8 cellular contexts compared by ENCODE assay signal in genomic region chr6:149545754-149546471, GRCh38. TPM values are rescaled to one million over a fixed set of nuclear protein-coding genes. Genes with fewer than 3 reads are reported as not detected.
DNase-seq lines count a peak whose midpoint lies in the region; ATAC-seq and TF ChIP-seq lines count a peak whose summit lies in the region.

TSS of gene PPIL4 (minus strand) at chr6:149546043. CDS start at chr6:149546005, 38 bp downstream.

- H3K79me2 ChIP-seq in OCI-LY7 (ENCODE audit: insufficient read depth, low read depth, low read length) = peaks cover 49% of the 10 kb centered on the region

- peak; percentile 100 for TF ChIP-seq CTCF in OCI-LY7 (conservative IDR thresholded peaks at IDR 0.05; ENCODE audit: low read length)
- TF ChIP-seq CTCF in mucosa of descending colon (IDR thresholded peaks at IDR 0.05) = peak; percentile 79

- peak within 1 kb of the TSS; percentile 79 for H3K4me2 ChIP-seq in OCI-LY7 (ENCODE audit: low read length)

- DNase-seq in DMS114 treated with DMSO at 0.1 percent for 48 hours (lab: John Stamatoyannopoulos, UW; ENCODE audit: unreplicated experiment) (peak; percentile 73), HuH-7 (ENCODE audit: low spot score) (peak; percentile 89), OCI-LY7 (ENCODE audit: low spot score) (peak; percentile 96), activated T-cell treated with anti-CD3 and anti-CD28 coated beads for 24 hours (ENCODE audit: low read depth) (peak; percentile 95), epidermal melanocyte (ENCODE audit: insufficient read length, low spot score) (peak; percentile 73), mucosa of descending colon (peak; percentile 97 to 98 (median 98))
- peak; percentile 95 for DNase-seq in stimulated activated CD8-positive, alpha-beta memory T cell treated with anti-CD3 and anti-CD28 coated beads, Interleukin-4, amount 100 ng/mL, for 24 hours (ENCODE audit: low read depth)

- POLR2A ChIA-PET in OCI-LY7 (lab: Charles Lee) = interaction anchor here (0.8 to 1.3 kb wide), 4 partner anchors 15 to 223 kb away, joined by 3 to 5 read pairs (median 4); no protein-coding TSS in a partner anchor

- peaks cover 10% of the 10 kb centered on the region; the same call in 1 of the 2 replicates for H3K36me3 ChIP-seq in OCI-LY7 (ENCODE audit: insufficient read depth, low read length)
- no peaks in the 10 kb centered on the region for H3K36me3 ChIP-seq in mucosa of descending colon (ENCODE audit: low read depth)

- H3K4me3 ChIP-seq in OCI-LY7 (ENCODE audit: low read depth, low read length, poor library complexity, severe bottlenecking) = peak within 1 kb of the TSS; percentile 92
- peak within 1 kb of the TSS; percentile 90 for H3K4me3 ChIP-seq in mucosa of descending colon

- H4K20me1 ChIP-seq in OCI-LY7 (ENCODE audit: insufficient read depth, low read length) = no peaks in the 10 kb centered on the region

- H2AFZ ChIP-seq in OCI-LY7 (ENCODE audit: low read length) = peak within 1 kb of the TSS; percentile 83

- H3K9me3 ChIP-seq in OCI-LY7 (ENCODE audit: low read length) (no peaks in the 10 kb centered on the region), mucosa of descending colon (no peaks in the 10 kb centered on the region)

- intact Hi-C loops in OCI-LY7 (cut with micrococcal nuclease; ENCODE audit: unreplicated experiment) (loop anchor here (1.0 to 5.0 kb wide), 3 partner anchors 19 to 171 kb away; partner anchors contain the start of genes KATNA1 and LATS1), mucosa of descending colon (cut with DNase I, micrococcal nuclease) (no loop called here)

- no TSS peak for BruUV-seq in OCI-LY7 (replicated peaks; lab: Mats Ljungman, UMichigan)

- H3K4me1 ChIP-seq in OCI-LY7 (ENCODE audit: insufficient read depth, low read length, poor library complexity, severe bottlenecking) (peaks cover 26% of the 10 kb centered on the region), mucosa of descending colon (ENCODE audit: low read depth) (peaks cover 15% of the 10 kb centered on the region)

- H3K27ac ChIP-seq in OCI-LY7 (ENCODE audit: low read depth, low read length, poor library complexity, severe bottlenecking) = peak within 1 kb of the TSS; percentile 86

- ATAC-seq in GM21515 (IDR thresholded peaks at IDR 0.05; ENCODE audit: unreplicated experiment) (peak; percentile 91), mucosa of descending colon (peak; percentile 99)

- CTCF ChIA-PET in OCI-LY7 (lab: Charles Lee; ENCODE audit: unreplicated experiment) = interaction anchor here (0.5 to 1.2 kb wide), 4 partner anchors 9 to 204 kb away, joined by 3 to 4 read pairs (median 4); no protein-coding TSS in a partner anchor

- no peaks in the 10 kb centered on the region for H3K9me2 ChIP-seq in OCI-LY7 (ENCODE audit: insufficient read depth, low read length)

RNA-seq across cellular contexts. Expression of gene PPIL4, which starts in this region (rescaled TPM):
- total RNA-seq in OCI-LY7 (2014; rRNA removed; shearing (Covaris generic)) = 21.6 and 29.2 TPM in 2 replicates
- 34.0 and 36.3 TPM in 2 replicates for total RNA-seq in OCI-LY7 (2022)
- 10 to 100 TPM; 16.4 to 25.6 (median 21.5) TPM for total RNA-seq in mucosa of descending colon

Comparison
In these comparisons a context has a peak if more than half of its experiments do, and no peak if none do; other contexts are left out.
1. Peak in every context shown above with its lines: DNase-seq, ATAC-seq, H3K4me3 ChIP-seq and H3K27ac ChIP-seq.